In the genomic region with DNA sequence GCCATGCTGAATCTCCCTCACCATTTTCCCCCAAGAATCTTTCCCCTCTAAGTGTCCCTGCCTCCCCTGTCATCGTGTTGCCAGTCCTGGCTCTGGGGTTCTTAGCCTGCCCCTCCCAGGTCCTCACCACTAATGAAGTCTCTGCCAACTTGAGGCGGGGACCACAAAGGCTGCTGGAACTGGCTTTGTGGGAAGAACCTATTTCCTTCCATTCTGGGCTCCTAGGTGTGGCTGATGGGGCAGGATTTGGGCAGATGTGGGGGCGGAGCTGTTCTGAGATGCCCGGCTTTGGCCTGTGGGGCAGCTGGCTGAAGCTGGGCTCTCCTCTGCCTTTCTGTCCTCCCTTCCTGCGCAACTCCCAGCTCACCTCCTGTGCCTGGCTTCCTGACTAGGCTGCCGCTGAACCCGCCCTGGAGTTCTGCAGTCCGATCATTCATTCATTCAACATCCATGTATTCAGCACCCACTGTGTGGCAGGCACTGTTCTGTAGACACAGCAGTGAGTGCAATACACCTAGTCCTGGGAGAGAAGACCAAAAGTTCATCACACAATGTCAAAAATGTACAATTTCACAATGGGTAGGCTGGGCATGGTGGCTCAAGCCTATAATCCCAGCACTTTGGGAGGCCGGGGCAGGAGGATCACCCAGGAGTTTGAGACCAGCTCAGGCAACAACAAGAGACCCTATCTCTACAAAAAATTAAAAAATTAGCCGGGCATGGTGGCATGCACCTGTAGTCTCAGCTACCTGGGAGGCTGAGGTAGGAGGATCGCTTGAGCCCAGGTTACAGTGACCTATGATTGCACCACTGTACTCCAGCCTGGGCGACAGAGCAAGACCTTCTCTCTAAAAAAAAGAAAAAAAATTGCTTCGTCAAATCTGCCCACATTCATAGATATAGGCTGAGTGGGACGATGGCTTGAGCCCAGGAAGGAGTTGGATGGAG, we compare ENCODE assay signal across 12 cellular contexts. TPM values are rescaled to one million over a fixed set of nuclear protein-coding genes. Genes with fewer than 3 reads are reported as not detected.
DNase-seq lines count a peak whose midpoint lies in the region; ATAC-seq and TF ChIP-seq lines count a peak whose summit lies in the region.
"Had no signal": no experiment of that assay in that cellular context is flagged by ENCODE, and none has a peak within 500 bp of the region (broad histone marks: within the 10 kb centered on the region; RNA-seq: fewer than 3 reads in every experiment).

No MANE protein-coding gene starts in this region.

- peak overlapping the region; percentile 71 to 93 (median 80) for H3K27ac Mint-ChIP-seq in CD4-positive, alpha-beta memory T cell
- 0 out of 2 replicates have a peak overlapping the region, but pooled peaks have one; percentile 28 for H3K27ac Mint-ChIP-seq in GM23338
- H3K27ac Mint-ChIP-seq in activated T-helper 2 cell treated with anti-CD3 and anti-CD28 coated beads, Interferon-gamma antibody, Interleukin-2, Interleukin-4, amounts not matched to agents 10 μg/mL and 5 μg/mL and 100 μg/mL, durations not matched to agents 14 hours and 24 hours and 36 hours: no peak overlapping the region
- peak overlapping the region in 2 of 3 experiments; percentile 32 to 63 for H3K27ac Mint-ChIP-seq in nephron
- H3K27ac Mint-ChIP-seq: dendritic cell treated with granulocyte-macrophage colony-stimulating factor and Interleukin-4, amounts not matched to agents 40 ng/mL and 50 ng/mL, for 4 days had no signal

- DNase-seq in CD4-positive, alpha-beta memory T cell: no peak
- DNase-seq in GM23338 (ENCODE audit: low spot score) (no peak), NCI-H446 treated with DMSO at 0.1 percent for 48 hours (lab: John Stamatoyannopoulos, UW) (no peak), cortex of kidney (lab: John Stamatoyannopoulos, UW) (no peak)
- DNase-seq in activated T-helper 2 cell treated with anti-CD3 and anti-CD28 coated beads, Interferon-gamma antibody, Interleukin-2, Interleukin-4, amounts not matched to agents 10 μg/mL and 5 μg/mL and 100 μg/mL, durations not matched to agents 14 hours and 24 hours and 36 hours (ENCODE audit: low spot score): no peak
- no peak for DNase-seq in stimulated activated CD4-positive, alpha-beta T cell treated with anti-CD3 and anti-CD28 coated beads, Interleukin-4, amount 100 ng/mL, for 24 hours
- DNase-seq: activated CD4-positive, CD25-positive, alpha-beta regulatory T cell treated with anti-CD3 and anti-CD28 coated beads, Interleukin-2, amount 50 U/mL, for 72 hours; Kasumi-1; NCI-H446; nucleus accumbens had no signal

- no peaks in the 10 kb centered on the region for H3K27me3 ChIP-seq in CD4-positive, alpha-beta memory T cell (ENCODE audit: insufficient read depth, low read length)
- H3K27me3 ChIP-seq in GM23338 (ENCODE audit: insufficient read depth): 0 out of 2 replicates have a peak, but pooled peaks cover 3% of the 10 kb centered on the region

- H4K20me1 ChIP-seq in GM23338 (replicated peaks; ENCODE audit: insufficient read depth): peaks cover 13% of the 10 kb centered on the region

- H2AFZ ChIP-seq in GM23338: no peak overlapping the region

- no peaks in the 10 kb centered on the region for H3K36me3 ChIP-seq in CD4-positive, alpha-beta memory T cell (ENCODE audit: insufficient read depth, low read length)
- no peaks in the 10 kb centered on the region for H3K36me3 ChIP-seq in GM23338 (ENCODE audit: insufficient read depth)

- no peaks in the 10 kb centered on the region for H3K9me3 Mint-ChIP-seq in CD4-positive, alpha-beta memory T cell
- H3K9me3 Mint-ChIP-seq in GM23338 (no peaks in the 10 kb centered on the region), nephron (no peaks in the 10 kb centered on the region)
- no peaks in the 10 kb centered on the region for H3K9me3 Mint-ChIP-seq in activated T-helper 2 cell treated with anti-CD3 and anti-CD28 coated beads, Interferon-gamma antibody, Interleukin-2, Interleukin-4, amounts not matched to agents 10 μg/mL and 5 μg/mL and 100 μg/mL, durations not matched to agents 14 hours and 24 hours and 36 hours
- H3K9me3 Mint-ChIP-seq: dendritic cell treated with granulocyte-macrophage colony-stimulating factor and Interleukin-4, amounts not matched to agents 40 ng/mL and 50 ng/mL, for 4 days had no signal

- H3K4me1 ChIP-seq in CD4-positive, alpha-beta memory T cell (ENCODE audit: insufficient read depth, low read length): peaks cover 58% of the 10 kb centered on the region
- peaks cover 23% of the 10 kb centered on the region for H3K4me1 ChIP-seq in GM23338 (ENCODE audit: insufficient read depth)

- no peak for TF ChIP-seq CTCF in GM23338 (conservative IDR thresholded peaks at IDR 0.05; ENCODE audit: low read depth in 2 of 2)
- TF ChIP-seq CTCF in nephron (IDR thresholded peaks at IDR 0.05; ENCODE audit: unreplicated experiment in 3 of 3): no peak

- H3K27me3 Mint-ChIP-seq in CD4-positive, alpha-beta memory T cell: no peaks in the 10 kb centered on the region
- peaks cover 9% of the 10 kb centered on the region for H3K27me3 Mint-ChIP-seq in GM23338 (ENCODE audit: insufficient read depth, low read depth, poor library complexity)
- peaks cover 4% of the 10 kb centered on the region for H3K27me3 Mint-ChIP-seq in activated T-helper 2 cell treated with anti-CD3 and anti-CD28 coated beads, Interferon-gamma antibody, Interleukin-2, Interleukin-4, amounts not matched to agents 10 μg/mL and 5 μg/mL and 100 μg/mL, durations not matched to agents 14 hours and 24 hours and 36 hours (ENCODE audit: low read depth)
- no peaks in the 10 kb centered on the region for H3K27me3 Mint-ChIP-seq in nephron (ENCODE audit: low read depth)

- POLR2A ChIA-PET in CD4-positive, alpha-beta memory T cell (lab: Charles Lee; ENCODE audit: partially characterized antibody): interaction anchor here (1.1 to 6.0 kb wide), 2 partner anchors 45 to 410 kb away, joined by 3 to 29 read pairs; a partner anchor contains a TSS

- H3K4me1 Mint-ChIP-seq in CD4-positive, alpha-beta memory T cell: peaks cover 37 to 64% (median 46%) of the 10 kb centered on the region in 4 donors
- peaks cover 45% of the 10 kb centered on the region for H3K4me1 Mint-ChIP-seq in GM23338
- H3K4me1 Mint-ChIP-seq in activated T-helper 2 cell treated with anti-CD3 and anti-CD28 coated beads, Interferon-gamma antibody, Interleukin-2, Interleukin-4, amounts not matched to agents 10 μg/mL and 5 μg/mL and 100 μg/mL, durations not matched to agents 14 hours and 24 hours and 36 hours (ENCODE audit: low read depth): peaks cover 44% of the 10 kb centered on the region
- peaks cover 16% of the 10 kb centered on the region for H3K4me1 Mint-ChIP-seq in nephron

- intact Hi-C loops in CD4-positive, alpha-beta memory T cell (cut with micrococcal nuclease): loop anchor here (5.0 kb wide), 1 partner anchor 131 kb away; a partner anchor contains a TSS
- intact Hi-C loops in activated T-helper 2 cell treated with anti-CD3 and anti-CD28 coated beads, Interferon-gamma antibody, Interleukin-2, Interleukin-4, amounts not matched to agents 10 μg/mL and 5 μg/mL and 100 μg/mL, durations not matched to agents 14 hours and 24 hours and 36 hours (cut with micrococcal nuclease): loop anchor here (5.0 kb wide), 2 partner anchors 61 to 84 kb away; no protein-coding TSS in a partner anchor

- H3K4me3 ChIP-seq in CD4-positive, alpha-beta memory T cell (ENCODE audit: low read length in 2 of 2): no peak overlapping the region
- no peak overlapping the region for H3K4me3 ChIP-seq in GM23338

- no peaks in the 10 kb centered on the region for H3K36me3 Mint-ChIP-seq in CD4-positive, alpha-beta memory T cell
- H3K36me3 Mint-ChIP-seq in GM23338 (ENCODE audit: low read depth): no peaks in the 10 kb centered on the region
- no peaks in the 10 kb centered on the region for H3K36me3 Mint-ChIP-seq in activated T-helper 2 cell treated with anti-CD3 and anti-CD28 coated beads, Interferon-gamma antibody, Interleukin-2, Interleukin-4, amounts not matched to agents 10 μg/mL and 5 μg/mL and 100 μg/mL, durations not matched to agents 14 hours and 24 hours and 36 hours (ENCODE audit: low read depth)
- H3K36me3 Mint-ChIP-seq in nephron (ENCODE audit: low read depth): no peaks in the 10 kb centered on the region

- peak overlapping the region; percentile 68; the same call in 1 of the 2 replicates for H3K4me2 ChIP-seq in GM23338

- H3F3A ChIP-seq in GM23338 (replicated peaks; ENCODE audit: low read depth): peaks cover 13% of the 10 kb centered on the region; the same call in 1 of the 2 replicates

- H3K4me3 Mint-ChIP-seq in CD4-positive, alpha-beta memory T cell: peak overlapping the region; percentile 21 to 88 (median 63)
- H3K4me3 Mint-ChIP-seq in GM23338 (peak overlapping the region; percentile 47; the same call in 2 of the 3 replicates), nephron (peak overlapping the region; percentile 83 to 86 (median 83))
- peak overlapping the region; percentile 72 for H3K4me3 Mint-ChIP-seq in activated T-helper 2 cell treated with anti-CD3 and anti-CD28 coated beads, Interferon-gamma antibody, Interleukin-2, Interleukin-4, amounts not matched to agents 10 μg/mL and 5 μg/mL and 100 μg/mL, durations not matched to agents 14 hours and 24 hours and 36 hours (ENCODE audit: low read depth)
- H3K4me3 Mint-ChIP-seq: dendritic cell treated with granulocyte-macrophage colony-stimulating factor and Interleukin-4, amounts not matched to agents 40 ng/mL and 50 ng/mL, for 4 days had no signal

- no peak for ATAC-seq in GM23338

- no peaks in the 10 kb centered on the region for H3K9me3 ChIP-seq in CD4-positive, alpha-beta memory T cell (ENCODE audit: control insufficient read depth in 1 of 2, low read length in 2 of 2)

- peaks cover 27% of the 10 kb centered on the region for H3K79me2 ChIP-seq in GM23338 (replicated peaks; ENCODE audit: insufficient read depth)

- no peak overlapping the region for H3K27ac ChIP-seq in CD4-positive, alpha-beta memory T cell (ENCODE audit: low read depth, low read length)
- H3K27ac ChIP-seq in GM23338 (ENCODE audit: low read depth): no peak overlapping the region

- CTCF ChIA-PET in CD4-positive, alpha-beta memory T cell (lab: Charles Lee; ENCODE audit: partially characterized antibody): interaction anchor here (1.1 to 2.2 kb wide), 4 partner anchors 23 to 135 kb away, joined by 3 to 7 read pairs (median 4); no protein-coding TSS in a partner anchor

- H3K9me2 ChIP-seq in GM23338 (ENCODE audit: insufficient read depth): no peaks in the 10 kb centered on the region

RNA-seq across cellular contexts. Expression of a gene that starts 1.9 kb away (rescaled TPM):
- total RNA-seq in CD4-positive, alpha-beta memory T cell: 10 to 100 TPM; 19.2 to 20.4 TPM
- polyA plus RNA-seq in CD4-positive, alpha-beta memory T cell: 10 to 100 TPM; 16.1 to 16.7 TPM
- total RNA-seq in GM23338 (2014; rRNA removed; shearing (Covaris generic)): 62.6 and 63.3 TPM in 2 replicates
- 19.0 and 20.5 TPM in 2 replicates for polyA plus RNA-seq in GM23338 (2016; fragmentation: Nextera tagmentation; extraction: Ambion mirVana)
- total RNA-seq in activated T-helper 2 cell treated with anti-CD3 and anti-CD28 coated beads, Interferon-gamma antibody, Interleukin-2, Interleukin-4, amounts not matched to agents 10 μg/mL and 5 μg/mL and 100 μg/mL, durations not matched to agents 14 hours and 24 hours and 36 hours: 8.6 and 9.5 TPM in 2 replicates
